ENCODE assay signal across 26 cellular contexts in the genomic region with DNA sequence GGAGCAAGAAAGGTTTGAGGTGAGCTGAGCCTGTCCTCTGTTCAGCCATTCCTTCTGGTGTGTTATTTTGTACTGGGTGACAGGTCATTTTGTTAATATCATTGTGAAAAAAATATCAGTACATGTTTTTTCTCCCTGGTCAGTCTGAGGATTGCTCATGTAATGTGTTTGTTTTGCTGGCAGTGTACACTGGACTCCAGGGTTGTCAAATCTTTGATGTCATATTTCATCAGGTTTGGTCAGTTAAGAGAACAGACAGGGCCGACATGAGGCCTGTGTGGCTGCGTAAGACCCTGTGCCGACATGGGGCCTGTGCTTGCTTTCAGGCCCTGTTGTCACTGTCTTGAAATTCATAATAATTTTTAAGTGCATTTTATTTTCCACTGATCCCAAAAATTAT. TPM values are rescaled to one million over a fixed set of nuclear protein-coding genes. Genes with fewer than 3 reads are reported as not detected.
"Had no signal": no experiment of that assay in that cellular context is flagged by ENCODE, and none has a peak within 500 bp of the region (broad histone marks: within the 10 kb centered on the region; RNA-seq: fewer than 3 reads in every experiment).

No MANE protein-coding gene starts in this region.

- FAIRE-seq: HTR-8/SVneo, RCC 7860 had no signal

- H3K27ac ChIP-seq: HL-60, SJSA1, SK-N-MC had no signal

- DNase-seq: KBM-7, MV-4-11, NCI-H1048, NCI-H1105, NCI-H1417, NCI-H1436 treated with DMSO at 0.1 percent for 48 hours, NCI-H1694, NCI-H187 treated with DMSO at 0.1 percent for 48 hours, NCI-H2081, NCI-H2107, NCI-H226, NCI-H446, NCI-H510A, NCI-H524 treated with DMSO at 0.1 percent for 48 hours, NCI-H69, NCI-H774, Right ventricle myocardium superior, RPMI8226, SIG-M5 had no signal

- H3K27me3 ChIP-seq: SJSA1 had no signal

- H3K9me3 ChIP-seq: SJSA1 had no signal

- H3K4me1 ChIP-seq: SJSA1 had no signal

- H3K4me3 ChIP-seq: SJSA1, SK-N-MC had no signal

RNA-seq across cellular contexts. Expression of a gene that starts 28.0 kb away (rescaled TPM):
- total RNA-seq: LHCN-M2, MCF 10A, Right ventricle myocardium superior, SJSA1 had no signal

RNA-seq across cellular contexts. Expression of a gene that starts 53.9 kb away (rescaled TPM):
- total RNA-seq: LHCN-M2, MCF 10A, SJSA1 had no signal
